In the genomic region with DNA sequence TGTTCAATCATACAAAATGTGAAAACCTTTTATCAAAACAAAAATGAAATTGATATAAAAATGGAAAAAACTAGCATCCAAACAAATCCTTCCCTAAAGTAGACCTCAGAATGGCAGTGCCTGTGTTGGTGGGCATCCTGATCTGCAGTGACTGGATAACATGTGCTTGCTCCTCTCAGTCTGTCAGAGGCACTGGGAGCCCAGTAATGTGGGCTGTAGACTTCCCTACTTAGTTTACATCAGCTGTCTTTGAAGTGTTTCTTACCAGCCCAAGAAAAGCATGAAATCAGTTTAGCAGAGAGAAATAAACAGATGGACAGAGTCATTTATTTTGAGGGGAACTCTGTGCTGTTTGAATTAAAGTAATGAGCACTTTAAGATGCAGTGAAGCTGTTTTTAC, we compare ENCODE assay signal across 25 cellular contexts.
"Had no signal": no experiment of that assay in that cellular context is flagged by ENCODE, and none has a peak within 500 bp of the region (broad histone marks: within the 10 kb centered on the region; RNA-seq: fewer than 3 reads in every experiment).

No MANE protein-coding gene starts in this region.

- H3K4me3 Mint-ChIP-seq: mesothelial cell of epicardium, naive B cell had no signal

- H3K36me3 ChIP-seq: esophagus squamous epithelium, gastrocnemius medialis, heart right ventricle, left ventricle myocardium inferior, lower lobe of right lung had no signal

- H3K4me1 ChIP-seq: esophagus squamous epithelium, gastrocnemius medialis, heart right ventricle, left ventricle myocardium inferior, lower lobe of right lung had no signal

- H3K27me3 ChIP-seq: esophagus squamous epithelium, gastrocnemius medialis, heart right ventricle had no signal

- DNase-seq: dermis blood vessel endothelial cell; dorsolateral prefrontal cortex; effector CD4-positive, alpha-beta T cell; effector memory CD4-positive, alpha-beta T cell; esophagus squamous epithelium; foreskin fibroblast; foreskin melanocyte; gastrocnemius medialis; glutamatergic neuron; head of caudate nucleus; heart right ventricle; hippocampal formation; islet precursor cell; kidney; kidney glomerular epithelial cell; left colon; left ventricle myocardium inferior; lower lobe of right lung; mesenchymal stem cell; mucosa of descending colon; naive B cell; naive thymus-derived CD8-positive, alpha-beta T cell had no signal

- H3K4me3 ChIP-seq: coronary artery, dorsolateral prefrontal cortex, esophagus squamous epithelium, gastrocnemius medialis, heart right ventricle, left ventricle myocardium inferior, lower lobe of right lung, mucosa of descending colon had no signal

- H3K27ac Mint-ChIP-seq: mesothelial cell of epicardium; naive B cell; naive thymus-derived CD8-positive, alpha-beta T cell had no signal

- H3K4me1 Mint-ChIP-seq: mesothelial cell of epicardium; naive B cell; naive thymus-derived CD8-positive, alpha-beta T cell had no signal

- H3K27me3 Mint-ChIP-seq: naive B cell had no signal

- H3K27ac ChIP-seq: coronary artery, dorsolateral prefrontal cortex, esophagus squamous epithelium, gastrocnemius medialis, heart right ventricle, left ventricle myocardium inferior, lower lobe of right lung had no signal

- ATAC-seq: gastrocnemius medialis; heart right ventricle; left colon; left lobe of liver; lower lobe of right lung; mucosa of descending colon; naive thymus-derived CD8-positive, alpha-beta T cell had no signal
